8 cellular contexts compared by ENCODE assay signal in genomic region chr17:35087731-35088646, GRCh38. TPM values are rescaled to one million over a fixed set of nuclear protein-coding genes. Genes with fewer than 3 reads are reported as not detected.
DNase-seq lines count a peak whose midpoint lies in the region; ATAC-seq and TF ChIP-seq lines count a peak whose summit lies in the region.

No MANE protein-coding gene starts in this region.

- H3K27me3 ChIP-seq in PC-9 (ENCODE audit: insufficient read depth, low read depth) (no peaks in the 10 kb centered on the region), adipocyte (replicated peaks; ENCODE audit: control insufficient read depth, insufficient read depth, low read length) (no peaks in the 10 kb centered on the region)

- in situ Hi-C loops in G401 (cut with HindIII; ENCODE audit: low sequenced_read_pairs), result no loop called here

- no peaks in the 10 kb centered on the region for H4K20me1 ChIP-seq in PC-9 (ENCODE audit: insufficient read depth)

- H3K36me3 ChIP-seq in PC-9 (ENCODE audit: low read depth) (no peaks in the 10 kb centered on the region), adipocyte (ENCODE audit: control insufficient read depth, insufficient read depth, low read length, severe bottlenecking) (no peaks in the 10 kb centered on the region)

- peak overlapping the region; percentile 83 for H3K9ac ChIP-seq in adipocyte (ENCODE audit: low read length)

- H3K4me2 ChIP-seq in PC-9, result peak overlapping the region; percentile 89

- H3F3A ChIP-seq in PC-9 (ENCODE audit: insufficient read depth, low read depth), result peaks cover 27% of the 10 kb centered on the region

- H3K27ac ChIP-seq in PC-9, result peak overlapping the region; percentile 78

- no peak for TF ChIP-seq CTCF in PC-9 (conservative IDR thresholded peaks at IDR 0.05)

- H3K4me3 ChIP-seq in PC-9 (peak overlapping the region; percentile 80), adipocyte (ENCODE audit: low read length) (peak overlapping the region; percentile 85)

- TSS peak; percentile 61 for BruUV-seq in PC-9 (replicated peaks; lab: Mats Ljungman, UMichigan)

- ATAC-seq in GM18519 (IDR thresholded peaks at IDR 0.05; ENCODE audit: low FRiP score, unreplicated experiment), result no peak
- no peak for ATAC-seq in HG03175 (IDR thresholded peaks at IDR 0.05; ENCODE audit: unreplicated experiment)

- CTCF ChIA-PET in HEK293T (lab: Yijun Ruan, JAX), result interaction anchor here (0.6 kb wide), 1 partner anchor 35 kb away, joined by 5 read pairs; no protein-coding TSS in a partner anchor
- CTCF ChIA-PET in PC-9 (lab: Charles Lee), result no interaction called here

- intact Hi-C loops in PC-9 (cut with micrococcal nuclease; ENCODE audit: unreplicated experiment) (loop anchor here (5.0 kb wide), 3 partner anchors 66 to 154 kb away; partner anchors contain the start of genes LIG3 and SLFN5), cardiac septum (cut with DNase I) (loop anchor here (2.0 to 5.0 kb wide), 2 partner anchors 66 to 91 kb away; no protein-coding TSS in a partner anchor)

- peak overlapping the region; percentile 83 for H2AFZ ChIP-seq in PC-9

- H3K79me2 ChIP-seq in PC-9 (ENCODE audit: low read depth), result peaks cover 47% of the 10 kb centered on the region

- H3K9me2 ChIP-seq in PC-9 (ENCODE audit: insufficient read depth), result no peaks in the 10 kb centered on the region

- DNase-seq in G401 (ENCODE audit: low spot score) (peak; percentile 68), HEK293T (ENCODE audit: extremely low spot score) (peak; percentile 8), PC-9 (peak; percentile 31 to 77), adipocyte (ENCODE audit: low read depth) (peak; percentile 83), cardiac septum (ENCODE audit: low spot score) (peak; percentile 80), nucleus accumbens (lab: John Stamatoyannopoulos, UW) (peak in 49 of 56 donors; percentile 19 to 83 (median 54))

- H3K4me1 ChIP-seq in PC-9 (replicated peaks; ENCODE audit: insufficient read depth), result peaks cover 49% of the 10 kb centered on the region
- peaks cover 17% of the 10 kb centered on the region for H3K4me1 ChIP-seq in adipocyte (ENCODE audit: control insufficient read depth, insufficient read depth, low read length)

- POLR2A ChIA-PET in HEK293T (lab: Yijun Ruan, JAX), result no interaction called here
- POLR2A ChIA-PET in PC-9 (lab: Charles Lee; ENCODE audit: unreplicated experiment), result interaction anchor here (0.6 to 0.7 kb wide), 2 partner anchors 24 to 69 kb away, joined by 4 to 6 read pairs; no protein-coding TSS in a partner anchor

- no peaks in the 10 kb centered on the region for H3K9me3 ChIP-seq in PC-9 (ENCODE audit: insufficient read depth, low read depth)
- no peaks in the 10 kb centered on the region for H3K9me3 ChIP-seq in adipocyte (ENCODE audit: control insufficient read depth, low read length)

TF ChIP-seq in HEK293T, 16 proteins besides CTCF, POLR2A, EP300 and RAD21:
- TF ChIP-seq PKNOX1 (IDR thresholded peaks at IDR 0.05) (no peak), ELF4 (IDR thresholded peaks at IDR 0.05) (no peak), FOXK2 (IDR thresholded peaks at IDR 0.05) (no peak), ARNT (IDR thresholded peaks at IDR 0.05) (no peak), SP1 (IDR thresholded peaks at IDR 0.05) (no peak), HDGF (IDR thresholded peaks at IDR 0.05; ENCODE audit: borderline replicate concordance) (no peak), BHLHE40 (IDR thresholded peaks at IDR 0.05; ENCODE audit: borderline replicate concordance) (no peak), CTBP1 (IDR thresholded peaks at IDR 0.05; ENCODE audit: borderline replicate concordance) (no peak), NFRKB (IDR thresholded peaks at IDR 0.05) (no peak), ZNF384 (IDR thresholded peaks at IDR 0.05) (no peak), FOXM1 (IDR thresholded peaks at IDR 0.05; ENCODE audit: borderline replicate concordance) (no peak), LEF1 (IDR thresholded peaks at IDR 0.05; ENCODE audit: borderline replicate concordance) (no peak), FOXA1 (IDR thresholded peaks at IDR 0.05) (no peak)
TF ChIP-seq in HEK293T: peak in this region for 0.

RNA-seq across cellular contexts. Expression of gene RFFL, which starts 24.5 kb away (rescaled TPM):
- total RNA-seq in G401 (2014; rRNA removed; shearing (Covaris generic)), result 6.5 and 13.0 TPM in 2 replicates
- total RNA-seq in PC-9 (2021), result 36.7 and 38.1 TPM in 2 replicates
- total RNA-seq in cardiac septum, result 15.5 TPM

RNA-seq across cellular contexts. Expression of gene RAD51D, which starts 31.7 kb away (rescaled TPM):
- 8.1 and 12.9 TPM in 2 replicates for total RNA-seq in G401 (2014; rRNA removed; shearing (Covaris generic))
- total RNA-seq in PC-9 (2021) (7.8 and 9.7 TPM in 2 replicates), cardiac septum (6.5 TPM)

RNA-seq across cellular contexts. Expression of gene FNDC8, which starts 33.4 kb away (rescaled TPM):
- not detected in 2 replicates for total RNA-seq in G401 (2014; rRNA removed; shearing (Covaris generic))
- total RNA-seq in PC-9 (2021) (not detected in 2 replicates), cardiac septum (not detected)

RNA-seq across cellular contexts. Expression of gene NLE1, which starts 54.1 kb away (rescaled TPM):
- 29.0 and 29.7 TPM in 2 replicates for total RNA-seq in G401 (2014; rRNA removed; shearing (Covaris generic))
- total RNA-seq in PC-9 (2021) (16.4 and 20.8 TPM in 2 replicates), cardiac septum (3.8 TPM)

RNA-seq across cellular contexts. Expression of gene UNC45B, which starts 59.6 kb away (rescaled TPM):
- not detected in 2 replicates for total RNA-seq in G401 (2014; rRNA removed; shearing (Covaris generic))
- total RNA-seq in PC-9 (2021), result not detected in 2 replicates
- 259 TPM for total RNA-seq in cardiac septum

Comparison
In these comparisons a context has a peak if more than half of its experiments do, and no peak if none do; other contexts are left out.
1. DNase-seq: peak in every context shown above with its lines; median percentile 83 in adipocyte; 80 in cardiac septum; 68 in G401; 54 in PC-9; 54 in nucleus accumbens; 8 in HEK293T.